2 cellular contexts compared by ENCODE assay signal in the genomic region with DNA sequence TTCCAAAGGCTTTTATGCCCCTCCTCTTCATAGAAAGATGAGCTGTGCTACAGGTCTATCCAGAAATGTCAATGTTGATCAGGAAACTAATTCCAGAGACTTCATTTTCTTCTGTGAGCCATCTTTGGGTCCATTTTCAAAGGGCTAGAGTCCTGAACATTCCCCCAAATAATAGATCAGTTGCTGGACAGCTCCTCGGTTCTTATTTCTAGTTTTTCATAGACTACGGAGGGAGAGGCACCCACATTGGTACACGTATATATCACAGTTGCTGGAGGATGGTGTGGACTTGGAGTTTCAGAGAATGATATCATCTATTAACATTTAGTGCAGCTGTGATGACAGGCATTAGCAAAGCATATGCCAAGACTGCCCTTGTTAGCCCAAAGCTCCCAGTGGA.
TF ChIP-seq lines count a peak whose summit lies in the region.

No MANE protein-coding gene starts in this region.

TF ChIP-seq in A549, 52 proteins besides CTCF, POLR2A, EP300 and RAD21:
- TF ChIP-seq, protein P1, sequence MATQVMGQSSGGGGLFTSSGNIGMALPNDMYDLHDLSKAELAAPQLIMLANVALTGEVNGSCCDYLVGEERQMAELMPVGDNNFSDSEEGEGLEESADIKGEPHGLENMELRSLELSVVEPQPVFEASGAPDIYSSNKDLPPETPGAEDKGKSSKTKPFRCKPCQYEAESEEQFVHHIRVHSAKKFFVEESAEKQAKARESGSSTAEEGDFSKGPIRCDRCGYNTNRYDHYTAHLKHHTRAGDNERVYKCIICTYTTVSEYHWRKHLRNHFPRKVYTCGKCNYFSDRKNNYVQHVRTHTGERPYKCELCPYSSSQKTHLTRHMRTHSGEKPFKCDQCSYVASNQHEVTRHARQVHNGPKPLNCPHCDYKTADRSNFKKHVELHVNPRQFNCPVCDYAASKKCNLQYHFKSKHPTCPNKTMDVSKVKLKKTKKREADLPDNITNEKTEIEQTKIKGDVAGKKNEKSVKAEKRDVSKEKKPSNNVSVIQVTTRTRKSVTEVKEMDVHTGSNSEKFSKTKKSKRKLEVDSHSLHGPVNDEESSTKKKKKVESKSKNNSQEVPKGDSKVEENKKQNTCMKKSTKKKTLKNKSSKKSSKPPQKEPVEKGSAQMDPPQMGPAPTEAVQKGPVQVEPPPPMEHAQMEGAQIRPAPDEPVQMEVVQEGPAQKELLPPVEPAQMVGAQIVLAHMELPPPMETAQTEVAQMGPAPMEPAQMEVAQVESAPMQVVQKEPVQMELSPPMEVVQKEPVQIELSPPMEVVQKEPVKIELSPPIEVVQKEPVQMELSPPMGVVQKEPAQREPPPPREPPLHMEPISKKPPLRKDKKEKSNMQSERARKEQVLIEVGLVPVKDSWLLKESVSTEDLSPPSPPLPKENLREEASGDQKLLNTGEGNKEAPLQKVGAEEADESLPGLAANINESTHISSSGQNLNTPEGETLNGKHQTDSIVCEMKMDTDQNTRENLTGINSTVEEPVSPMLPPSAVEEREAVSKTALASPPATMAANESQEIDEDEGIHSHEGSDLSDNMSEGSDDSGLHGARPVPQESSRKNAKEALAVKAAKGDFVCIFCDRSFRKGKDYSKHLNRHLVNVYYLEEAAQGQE (IDR thresholded peaks at IDR 0.05) = 0 out of 2 replicates have a peak, but pooled peaks have one; percentile 28
- no peak for TF ChIP-seq NFE2L2 (conservative IDR thresholded peaks at IDR 0.05; ENCODE audit: low read length)
- TF ChIP-seq, protein P2, sequence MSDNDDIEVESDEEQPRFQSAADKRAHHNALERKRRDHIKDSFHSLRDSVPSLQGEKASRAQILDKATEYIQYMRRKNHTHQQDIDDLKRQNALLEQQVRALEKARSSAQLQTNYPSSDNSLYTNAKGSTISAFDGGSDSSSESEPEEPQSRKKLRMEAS (IDR thresholded peaks at IDR 0.05) = no peak

TF ChIP-seq in GM23338, 12 proteins besides CTCF, POLR2A, EP300 and RAD21 (continued from another document):
- TF ChIP-seq, protein P1 (IDR thresholded peaks at IDR 0.05; ENCODE audit: unreplicated experiment) = peak; percentile 55
- TF ChIP-seq EZH2phosphoT487 (IDR thresholded peaks at IDR 0.05; ENCODE audit: unreplicated experiment) = no peak
- no peak for TF ChIP-seq CREB1 (CRISPR knock-in tag; IDR thresholded peaks at IDR 0.05; ENCODE audit: low read depth)
